8 cellular contexts compared by ENCODE assay signal in genomic region chr16:84753412-84754325, GRCh38. TPM values are rescaled to one million over a fixed set of nuclear protein-coding genes. Genes with fewer than 3 reads are reported as not detected.
DNase-seq lines count a peak whose midpoint lies in the region; TF ChIP-seq lines count a peak whose summit lies in the region.

No MANE protein-coding gene starts in this region.

- no peak overlapping the region for H3K4me3 ChIP-seq in endodermal cell (ENCODE audit: low read length)
- H3K4me3 ChIP-seq in smooth muscle cell = no peak overlapping the region

- H3K27ac ChIP-seq in endodermal cell (ENCODE audit: low read depth, low read length) = no peak overlapping the region
- peak overlapping the region; percentile 46 for H3K27ac ChIP-seq in smooth muscle cell (ENCODE audit: low read depth)

- peaks cover 57% of the 10 kb centered on the region for H4K20me1 ChIP-seq in smooth muscle cell (ENCODE audit: low read depth)

- no peaks in the 10 kb centered on the region for H3K27me3 ChIP-seq in endodermal cell (ENCODE audit: control insufficient read depth, insufficient read depth, low read length, poor library complexity, severe bottlenecking)
- no peaks in the 10 kb centered on the region for H3K27me3 ChIP-seq in smooth muscle cell (ENCODE audit: low read depth)

- peaks cover 4% of the 10 kb centered on the region for H3K36me3 Mint-ChIP-seq in T-helper 2 cell treated with Interferon-gamma antibody and Interleukin-4, amounts not matched to agents 5 μg/mL and 100 μg/mL, for 36 hours (ENCODE audit: low read depth)
- peaks cover 8% of the 10 kb centered on the region for H3K36me3 Mint-ChIP-seq in endodermal cell (ENCODE audit: low read depth)

- peak overlapping the region; percentile 2 for H3K27ac Mint-ChIP-seq in T-helper 2 cell treated with Interferon-gamma antibody and Interleukin-4, amounts not matched to agents 5 μg/mL and 100 μg/mL, for 36 hours
- H3K27ac Mint-ChIP-seq in endodermal cell = peak overlapping the region; percentile 72

- H3F3A ChIP-seq in smooth muscle cell (ENCODE audit: low read depth) = peaks cover 9% of the 10 kb centered on the region

- no peak overlapping the region for H3K4me3 Mint-ChIP-seq in T-helper 2 cell treated with Interferon-gamma antibody and Interleukin-4, amounts not matched to agents 5 μg/mL and 100 μg/mL, for 36 hours
- no peak overlapping the region for H3K4me3 Mint-ChIP-seq in endodermal cell

- WGBS in endodermal cell (ENCODE audit: insufficient coverage in 1 of 2, insufficient read length in 1 of 2), 2 experiments = 89 to 96% methylated on average over 7 to 14 of the region's 14 CpGs
- WGBS in smooth muscle cell (ENCODE audit: low lambda C conversion rate) = 85% methylated on average over 14 of the region's 14 CpGs

- H3K79me2 ChIP-seq in smooth muscle cell (ENCODE audit: low read depth) = peaks cover 92% of the 10 kb centered on the region

- no peak for DNase-seq in T-helper 2 cell treated with Interferon-gamma antibody and Interleukin-4, amounts not matched to agents 5 μg/mL and 100 μg/mL, for 36 hours (ENCODE audit: low spot score)
- DNase-seq in T-helper 2 cell (no peak), NCI-H69 (lab: John Stamatoyannopoulos, UW) (peak; percentile 46), endodermal cell (no peak), smooth muscle cell (lab: John Stamatoyannopoulos, UW; ENCODE audit: unreplicated experiment) (no peak), NCI-H510A treated with DMSO at 0.1 percent for 48 hours (lab: John Stamatoyannopoulos, UW) (no peak), SK-N-DZ (ENCODE audit: low spot score) (no peak), NOMO-1 treated with dmso at 0.1 percent for 144 hours (lab: John Stamatoyannopoulos, UW; ENCODE audit: unreplicated experiment) (no peak)

- H3K4me1 ChIP-seq in endodermal cell (ENCODE audit: control insufficient read depth, insufficient read depth, low read length) (no peaks in the 10 kb centered on the region), smooth muscle cell (ENCODE audit: low read depth) (peaks cover 15% of the 10 kb centered on the region)

- no peak overlapping the region for H2AFZ ChIP-seq in smooth muscle cell (ENCODE audit: low read depth)

- H3K9ac ChIP-seq in endodermal cell (ENCODE audit: extremely low read depth, low read length, poor library complexity, severe bottlenecking) (no peak overlapping the region), smooth muscle cell (ENCODE audit: low read depth) (no peak overlapping the region)

- TF ChIP-seq CTCF in endodermal cell (conservative IDR thresholded peaks at IDR 0.05) (no peak), smooth muscle cell (IDR thresholded peaks at IDR 0.05; ENCODE audit: borderline replicate concordance, insufficient read depth, poor library complexity, severe bottlenecking) (no peak)

- H3K9me3 Mint-ChIP-seq in T-helper 2 cell treated with Interferon-gamma antibody and Interleukin-4, amounts not matched to agents 5 μg/mL and 100 μg/mL, for 36 hours = no peaks in the 10 kb centered on the region
- H3K9me3 Mint-ChIP-seq in endodermal cell = no peaks in the 10 kb centered on the region

- H3K36me3 ChIP-seq in endodermal cell (ENCODE audit: control insufficient read depth, insufficient read depth, low read length) (peaks cover 22% of the 10 kb centered on the region), smooth muscle cell (ENCODE audit: low read depth) (no peaks in the 10 kb centered on the region)

- H3K27me3 Mint-ChIP-seq in T-helper 2 cell treated with Interferon-gamma antibody and Interleukin-4, amounts not matched to agents 5 μg/mL and 100 μg/mL, for 36 hours (ENCODE audit: low read depth) = no peaks in the 10 kb centered on the region
- no peaks in the 10 kb centered on the region for H3K27me3 Mint-ChIP-seq in endodermal cell (ENCODE audit: insufficient read depth)

- H3K9me3 ChIP-seq in endodermal cell (ENCODE audit: control insufficient read depth, low read length) = no peaks in the 10 kb centered on the region
- no peaks in the 10 kb centered on the region for H3K9me3 ChIP-seq in smooth muscle cell (replicated peaks; ENCODE audit: low read depth)

- peaks cover 47% of the 10 kb centered on the region for H3K4me1 Mint-ChIP-seq in T-helper 2 cell treated with Interferon-gamma antibody and Interleukin-4, amounts not matched to agents 5 μg/mL and 100 μg/mL, for 36 hours (ENCODE audit: low read depth)
- H3K4me1 Mint-ChIP-seq in endodermal cell = peaks cover 8% of the 10 kb centered on the region

- H3K4me2 ChIP-seq in smooth muscle cell = peak overlapping the region; percentile 10

RNA-seq across cellular contexts. Expression of gene USP10, which starts 53.9 kb away (rescaled TPM):
- 100 to 1,000 TPM; 148 to 149 TPM for total RNA-seq in endodermal cell
- 98.7 TPM for polyA plus RNA-seq in endodermal cell (2013, experiment 1 of 2)
- polyA plus RNA-seq in endodermal cell (2013, experiment 2 of 2) = 86.0 TPM
- 47.4 and 52.5 TPM in 2 replicates for total RNA-seq in smooth muscle cell
- polyA plus RNA-seq in smooth muscle cell = 56.1 and 59.0 TPM in 2 replicates
- polyA plus RNA-seq in SK-N-DZ (2014; cell fraction: cytosol; rRNA removed) = 57.4 and 58.4 TPM in 2 replicates
- 56.1 and 63.8 TPM in 2 replicates for polyA plus RNA-seq in SK-N-DZ (2014; cell fraction: nucleus; rRNA removed)
